Comparison of ENCODE assay signal across 17 cellular contexts in genomic region chr21:44053567-44053966, GRCh38.
"Had no signal": no experiment of that assay in that cellular context is flagged by ENCODE, and none has a peak within 500 bp of the region (broad histone marks: within the 10 kb centered on the region; RNA-seq: fewer than 3 reads in every experiment).

No MANE protein-coding gene starts in this region.

- ATAC-seq: activated CD4-positive, CD25-positive, alpha-beta regulatory T cell treated with anti-CD3 and anti-CD28 coated beads, Interleukin-2, amount 50 U/mL, for 24 hours; left lung; mucosa of descending colon; naive thymus-derived CD4-positive, alpha-beta T cell had no signal

- H3K4me3 Mint-ChIP-seq: naive thymus-derived CD4-positive, alpha-beta T cell; stimulated activated naive CD8-positive, alpha-beta T cell treated with anti-CD3 and anti-CD28 coated beads, Interleukin-15, Interleukin-2, amounts not matched to agents 100 ng/mL and 50 ng/mL, for 24 hours had no signal

- H3K4me1 ChIP-seq: breast epithelium had no signal

- H3K27ac Mint-ChIP-seq: stimulated activated naive CD8-positive, alpha-beta T cell treated with anti-CD3 and anti-CD28 coated beads, Interleukin-15, Interleukin-2, amounts not matched to agents 100 ng/mL and 50 ng/mL, for 24 hours had no signal

- H3K9me3 ChIP-seq: ascending aorta, breast epithelium, esophagus muscularis mucosa, left lung, mucosa of descending colon, thoracic aorta had no signal

- H3K4me3 ChIP-seq: ascending aorta, breast epithelium, esophagus muscularis mucosa, hepatocyte, left lung, mucosa of descending colon, thoracic aorta had no signal

- H3K27me3 Mint-ChIP-seq: naive thymus-derived CD4-positive, alpha-beta T cell; stimulated activated naive CD8-positive, alpha-beta T cell treated with anti-CD3 and anti-CD28 coated beads, Interleukin-15, Interleukin-2, amounts not matched to agents 100 ng/mL and 50 ng/mL, for 24 hours had no signal

- H3K36me3 ChIP-seq: breast epithelium had no signal

- H3K27ac ChIP-seq: ascending aorta, breast epithelium, thoracic aorta had no signal

- H3K9me3 Mint-ChIP-seq: stimulated activated naive CD8-positive, alpha-beta T cell treated with anti-CD3 and anti-CD28 coated beads, Interleukin-15, Interleukin-2, amounts not matched to agents 100 ng/mL and 50 ng/mL, for 24 hours had no signal

- DNase-seq: activated naive CD4-positive, alpha-beta T cell; cerebellar nuclear complex; kidney; left lung; mammary epithelial cell; mucosa of descending colon; naive thymus-derived CD4-positive, alpha-beta T cell; stimulated activated CD4-positive, alpha-beta T cell treated with anti-CD3 and anti-CD28 coated beads, Interleukin-4, amount 100 ng/mL, for 4 hours; stimulated activated CD8-positive, alpha-beta memory T cell treated with anti-CD3 and anti-CD28 coated beads, Interleukin-4, amount 100 ng/mL, for 48 hours; T-helper 9 cell had no signal

- H3K27me3 ChIP-seq: ascending aorta, breast epithelium, esophagus muscularis mucosa, hepatocyte, left lung had no signal
